ENCODE assay signal across 1 cellular context in the genomic region with DNA sequence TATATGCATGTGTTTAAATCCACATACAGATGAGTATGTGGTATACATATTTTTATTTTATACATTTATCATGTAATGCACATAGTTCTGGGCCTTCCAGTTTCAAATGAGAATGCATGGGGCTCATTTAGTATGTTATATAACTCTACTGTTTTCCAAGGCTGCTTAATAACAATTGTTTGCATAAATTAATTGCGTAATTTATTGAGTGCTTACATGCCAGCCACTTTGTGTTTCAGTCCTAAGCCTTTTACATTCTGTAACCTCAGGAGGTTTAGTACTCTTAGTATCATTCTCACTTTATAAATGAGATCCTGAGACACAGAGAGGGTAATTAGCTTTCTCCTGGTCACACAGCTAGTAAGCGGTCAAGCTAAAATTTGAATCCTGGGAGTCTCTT.
TF ChIP-seq lines count a peak whose summit lies in the region.

No MANE protein-coding gene starts in this region.

TF ChIP-seq in SK-N-SH, 30 proteins besides CTCF, POLR2A, EP300 and RAD21 (continued from another document):
- TF ChIP-seq, protein P1, sequence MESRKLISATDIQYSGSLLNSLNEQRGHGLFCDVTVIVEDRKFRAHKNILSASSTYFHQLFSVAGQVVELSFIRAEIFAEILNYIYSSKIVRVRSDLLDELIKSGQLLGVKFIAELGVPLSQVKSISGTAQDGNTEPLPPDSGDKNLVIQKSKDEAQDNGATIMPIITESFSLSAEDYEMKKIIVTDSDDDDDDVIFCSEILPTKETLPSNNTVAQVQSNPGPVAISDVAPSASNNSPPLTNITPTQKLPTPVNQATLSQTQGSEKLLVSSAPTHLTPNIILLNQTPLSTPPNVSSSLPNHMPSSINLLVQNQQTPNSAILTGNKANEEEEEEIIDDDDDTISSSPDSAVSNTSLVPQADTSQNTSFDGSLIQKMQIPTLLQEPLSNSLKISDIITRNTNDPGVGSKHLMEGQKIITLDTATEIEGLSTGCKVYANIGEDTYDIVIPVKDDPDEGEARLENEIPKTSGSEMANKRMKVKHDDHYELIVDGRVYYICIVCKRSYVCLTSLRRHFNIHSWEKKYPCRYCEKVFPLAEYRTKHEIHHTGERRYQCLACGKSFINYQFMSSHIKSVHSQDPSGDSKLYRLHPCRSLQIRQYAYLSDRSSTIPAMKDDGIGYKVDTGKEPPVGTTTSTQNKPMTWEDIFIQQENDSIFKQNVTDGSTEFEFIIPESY (IDR thresholded peaks at IDR 0.05; ENCODE audit: borderline replicate concordance, low read depth) = no peak
- TF ChIP-seq FOSL2 (IDR thresholded peaks at IDR 0.05; ENCODE audit: borderline replicate concordance, low read depth) (no peak), CHD2 (IDR thresholded peaks at IDR 0.05; ENCODE audit: low read length, partially characterized antibody) (no peak), RXRA (IDR thresholded peaks at IDR 0.05; ENCODE audit: borderline replicate concordance, low read depth) (no peak), SIN3A (IDR thresholded peaks at IDR 0.05; ENCODE audit: borderline replicate concordance, low read depth, low read length) (no peak), NFIC (IDR thresholded peaks at IDR 0.05; ENCODE audit: borderline replicate concordance) (no peak), ELF1 (IDR thresholded peaks at IDR 0.05) (no peak), NRF1 (IDR thresholded peaks at IDR 0.05; ENCODE audit: low read depth, low read length) (no peak), GATA2 (CRISPR knock-in tag; IDR thresholded peaks at IDR 0.05) (no peak)
- TF ChIP-seq, protein P2, sequence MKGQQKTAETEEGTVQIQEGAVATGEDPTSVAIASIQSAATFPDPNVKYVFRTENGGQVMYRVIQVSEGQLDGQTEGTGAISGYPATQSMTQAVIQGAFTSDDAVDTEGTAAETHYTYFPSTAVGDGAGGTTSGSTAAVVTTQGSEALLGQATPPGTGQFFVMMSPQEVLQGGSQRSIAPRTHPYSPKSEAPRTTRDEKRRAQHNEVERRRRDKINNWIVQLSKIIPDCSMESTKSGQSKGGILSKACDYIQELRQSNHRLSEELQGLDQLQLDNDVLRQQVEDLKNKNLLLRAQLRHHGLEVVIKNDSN (IDR thresholded peaks at IDR 0.05; ENCODE audit: borderline replicate concordance, low read depth) = no peak
- TF ChIP-seq, protein P3, sequence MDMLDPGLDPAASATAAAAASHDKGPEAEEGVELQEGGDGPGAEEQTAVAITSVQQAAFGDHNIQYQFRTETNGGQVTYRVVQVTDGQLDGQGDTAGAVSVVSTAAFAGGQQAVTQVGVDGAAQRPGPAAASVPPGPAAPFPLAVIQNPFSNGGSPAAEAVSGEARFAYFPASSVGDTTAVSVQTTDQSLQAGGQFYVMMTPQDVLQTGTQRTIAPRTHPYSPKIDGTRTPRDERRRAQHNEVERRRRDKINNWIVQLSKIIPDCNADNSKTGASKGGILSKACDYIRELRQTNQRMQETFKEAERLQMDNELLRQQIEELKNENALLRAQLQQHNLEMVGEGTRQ (IDR thresholded peaks at IDR 0.05; ENCODE audit: borderline replicate concordance, low read depth, low read length) = no peak
